10 cellular contexts compared by ENCODE assay signal in the genomic region with DNA sequence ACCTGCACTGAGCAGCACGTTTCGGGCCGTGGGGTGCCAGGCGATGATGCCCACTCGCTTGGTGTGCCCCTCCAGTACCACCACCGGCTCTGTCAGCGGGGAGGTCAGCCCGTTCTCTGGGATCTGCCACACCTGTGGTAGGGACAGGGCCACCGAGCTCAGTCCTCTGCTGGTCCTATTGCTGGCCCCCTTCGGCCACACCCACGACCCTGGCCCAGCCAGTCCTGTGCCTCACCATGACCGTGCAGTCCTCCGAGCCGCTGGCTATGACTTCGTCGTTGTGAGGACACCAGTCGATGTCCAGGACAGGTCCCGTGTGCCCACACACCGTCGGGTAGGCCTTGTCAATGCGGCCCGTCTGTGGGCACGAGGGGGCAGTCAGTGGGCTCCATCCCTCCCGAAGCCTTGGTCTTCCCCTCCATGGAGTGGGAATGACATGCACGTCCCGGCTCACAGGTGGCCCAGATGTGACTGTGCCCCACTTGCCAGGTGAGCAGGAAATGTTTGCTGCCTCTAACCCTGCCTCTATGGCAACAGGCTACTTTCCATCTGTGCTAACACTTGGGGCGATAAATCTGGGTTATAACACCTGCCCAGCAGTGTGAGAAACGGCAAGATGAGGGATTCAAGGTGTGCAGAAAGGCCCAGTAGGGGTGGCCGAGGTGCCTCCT. TPM values are rescaled to one million over a fixed set of nuclear protein-coding genes. Genes with fewer than 3 reads are reported as not detected.
A peak's percentile ranks its signal among the peaks of the same experiment; 100 is the strongest.
DNase-seq lines count a peak whose midpoint lies in the region; ATAC-seq, FAIRE-seq and TF ChIP-seq lines count a peak whose summit lies in the region.
"Had no signal": no experiment of that assay in that cellular context is flagged by ENCODE, and none has a peak within 500 bp of the region (broad histone marks: within the 10 kb centered on the region; RNA-seq: fewer than 3 reads in every experiment).

No MANE protein-coding gene starts in this region.

- H3K4me3 Mint-ChIP-seq in neural progenitor cell: peak overlapping the region; percentile 89

- no peaks in the 10 kb centered on the region for H3K27me3 ChIP-seq in OCI-LY3 (ENCODE audit: low read depth, low read length)
- H3K27me3 ChIP-seq in colonic mucosa: no peaks in the 10 kb centered on the region
- H3K27me3 ChIP-seq in neural progenitor cell: no peaks in the 10 kb centered on the region
- H3K27me3 ChIP-seq in small intestine (ENCODE audit: control insufficient read depth in 2 of 2, insufficient read depth in 2 of 2, low read length in 2 of 2): no peaks in the 10 kb centered on the region

- TF ChIP-seq CTCF in OCI-LY3 (IDR thresholded peaks at IDR 0.05; ENCODE audit: low read depth, low read length) (no peak), colonic mucosa (IDR thresholded peaks at IDR 0.05) (no peak), neural progenitor cell (IDR thresholded peaks at IDR 0.05) (no peak)

- no peaks in the 10 kb centered on the region for H3K9me3 Mint-ChIP-seq in neural progenitor cell

- peaks cover 59% of the 10 kb centered on the region for H3K4me1 ChIP-seq in OCI-LY3 (ENCODE audit: low read length)
- peaks cover 11% of the 10 kb centered on the region for H3K4me1 ChIP-seq in colonic mucosa
- H3K4me1 ChIP-seq in neural progenitor cell: no peaks in the 10 kb centered on the region
- peaks cover 0 to 5% of the 10 kb centered on the region in 2 donors for H3K4me1 ChIP-seq in small intestine (ENCODE audit: control insufficient read depth in 2 of 2, insufficient read depth in 1 of 2, low read depth in 1 of 2, low read length in 1 of 2)

- H3K27ac Mint-ChIP-seq in neural progenitor cell: no peak overlapping the region

- DNase-seq in COLO668 (lab: John Stamatoyannopoulos, UW; ENCODE audit: unreplicated experiment) (peak; percentile 51), colonic mucosa (no peak), neural progenitor cell (ENCODE audit: low spot score) (no peak), HK-2 (ENCODE audit: unreplicated experiment) (no peak), small intestine (no peak)
- DNase-seq: NCI-H2029 treated with DMSO at 0.1 percent for 48 hours had no signal

- H3K9ac ChIP-seq in OCI-LY3 (ENCODE audit: low read length) (no peak overlapping the region), colonic mucosa (ENCODE audit: low read depth in 2 of 2, low read length in 2 of 2) (peak overlapping the region in 1 of 2 donors; percentile 97), neural progenitor cell (no peak overlapping the region)

- H3K36me3 ChIP-seq in OCI-LY3 (replicated peaks; ENCODE audit: low read depth, low read length) (peaks cover 7% of the 10 kb centered on the region), colonic mucosa (no peaks in the 10 kb centered on the region), neural progenitor cell (no peaks in the 10 kb centered on the region), small intestine (ENCODE audit: control insufficient read depth in 2 of 2, insufficient read depth in 2 of 2, low read length in 2 of 2) (peaks cover 0 to 2% of the 10 kb centered on the region in 2 donors)

- H3K27ac ChIP-seq in OCI-LY3 (ENCODE audit: low read length) (peak overlapping the region; percentile 67), colonic mucosa (no peak overlapping the region), neural progenitor cell (no peak overlapping the region), small intestine (ENCODE audit: low read depth in 1 of 2, low read length in 1 of 2) (peak overlapping the region in 1 of 2 donors; percentile 15)

- FAIRE-seq in small intestine (lab: Jason Lieb, UNC): no peak

- H3K27me3 Mint-ChIP-seq in neural progenitor cell (ENCODE audit: insufficient read depth, low read depth): peaks cover 2% of the 10 kb centered on the region

- H3K4me2 ChIP-seq in OCI-LY3 (ENCODE audit: low read length) (no peak overlapping the region), neural progenitor cell (no peak overlapping the region)

- peaks cover 6% of the 10 kb centered on the region for H3K36me3 Mint-ChIP-seq in neural progenitor cell

- H3K4me3 ChIP-seq in OCI-LY3 (ENCODE audit: low read length) (no peak overlapping the region), colonic mucosa (peak overlapping the region; percentile 98), neural progenitor cell (no peak overlapping the region), small intestine (ENCODE audit: low read depth in 1 of 2, low read length in 2 of 2) (peak overlapping the region in 1 of 2 donors; percentile 64)

- WGBS in small intestine, 3 donors: 77 to 82% (median 79%) methylated on average over 29 of the region's 29 CpGs

- peaks cover 11% of the 10 kb centered on the region for H3K4me1 Mint-ChIP-seq in neural progenitor cell

- H3K79me2 ChIP-seq in OCI-LY3 (ENCODE audit: low read length) (peaks cover 22% of the 10 kb centered on the region), neural progenitor cell (ENCODE audit: low read depth) (no peaks in the 10 kb centered on the region)

- intact Hi-C loops in colonic mucosa (cut with DNase I): no loop called here

- H3F3A ChIP-seq in neural progenitor cell (ENCODE audit: low read depth): peaks cover 19% of the 10 kb centered on the region

- H3K9me3 ChIP-seq in OCI-LY3 (ENCODE audit: insufficient read depth, low read length): no peaks in the 10 kb centered on the region
- no peaks in the 10 kb centered on the region for H3K9me3 ChIP-seq in colonic mucosa
- no peaks in the 10 kb centered on the region for H3K9me3 ChIP-seq in neural progenitor cell (ENCODE audit: low read depth)
- H3K9me3 ChIP-seq in small intestine (ENCODE audit: control insufficient read depth, low read depth): no peaks in the 10 kb centered on the region

- no peak for ATAC-seq in HG03139 (IDR thresholded peaks at IDR 0.05; ENCODE audit: unreplicated experiment)
- ATAC-seq in HG03521 (IDR thresholded peaks at IDR 0.05; ENCODE audit: unreplicated experiment): no peak

- H2AFZ ChIP-seq in OCI-LY3 (ENCODE audit: low read depth, low read length) (no peak overlapping the region), neural progenitor cell (replicated peaks) (no peak overlapping the region)

- H4K20me1 ChIP-seq in OCI-LY3 (ENCODE audit: insufficient read depth, low read length): no peaks in the 10 kb centered on the region
- no peaks in the 10 kb centered on the region for H4K20me1 ChIP-seq in neural progenitor cell (ENCODE audit: low read depth)

RNA-seq across cellular contexts. Expression of a gene that starts 1.4 kb away (rescaled TPM):
- total RNA-seq in colonic mucosa (100 to 1,000 TPM; 213 to 243 TPM), neural progenitor cell (ENCODE audit: low replicate concordance) (25.5 and 68.4 TPM in 2 replicates)
- polyA plus RNA-seq in small intestine: 100 to 1,000 TPM; 109 to 208 (median 157) TPM

RNA-seq across cellular contexts. Expression of a gene that starts 4.4 kb away (rescaled TPM):
- 1 to 10 TPM; 5.5 to 9.6 TPM for total RNA-seq in colonic mucosa
- 1.1 TPM in 1 of 2 replicates, not detected in the other for total RNA-seq in neural progenitor cell (ENCODE audit: low replicate concordance)
- 10 to 100 TPM; 14.1 to 34.6 (median 17.7) TPM for polyA plus RNA-seq in small intestine

RNA-seq across cellular contexts. Expression of a gene that starts 10.7 kb away (rescaled TPM):
- total RNA-seq in colonic mucosa (not detected), neural progenitor cell (ENCODE audit: low replicate concordance) (not detected in 2 replicates)
- not detected for polyA plus RNA-seq in small intestine
- total RNA-seq: myocyte had no signal

RNA-seq across cellular contexts. Expression of a gene that starts 13.3 kb away (rescaled TPM):
- total RNA-seq in colonic mucosa (under 1 TPM; 0.20 to 0.53 TPM), neural progenitor cell (ENCODE audit: low replicate concordance) (not detected in 2 replicates)
- polyA plus RNA-seq in small intestine: 1 to 10 TPM in 1 of 3 donors, under 1 TPM in 1, not detected in 1; 0.27 to 1.1 TPM

RNA-seq across cellular contexts. Expression of a gene that starts 13.6 kb away (rescaled TPM):
- total RNA-seq in colonic mucosa (10 to 100 TPM; 38.3 to 70.4 TPM), neural progenitor cell (ENCODE audit: low replicate concordance) (23.7 and 51.3 TPM in 2 replicates)
- 10 to 100 TPM; 71.0 to 88.1 (median 77.6) TPM for polyA plus RNA-seq in small intestine
